ENCODE assay signal across 16 cellular contexts in genomic region chr11:17538731-17539130, GRCh38. TPM values are rescaled to one million over a fixed set of nuclear protein-coding genes. Genes with fewer than 3 reads are reported as not detected.
DNase-seq lines count a peak whose midpoint lies in the region; TF ChIP-seq lines count a peak whose summit lies in the region.
"Had no signal": no experiment of that assay in that cellular context is flagged by ENCODE, and none has a peak within 500 bp of the region (broad histone marks: within the 10 kb centered on the region; RNA-seq: fewer than 3 reads in every experiment).

No MANE protein-coding gene starts in this region.

- H3K4me3 ChIP-seq in neuronal stem cell (ENCODE audit: low read length in 2 of 2) (no peak overlapping the region), esophagus squamous epithelium (no peak overlapping the region)

- H3K9ac ChIP-seq in neuronal stem cell (ENCODE audit: low read depth, low read length, poor library complexity), result no peak overlapping the region

- no peaks in the 10 kb centered on the region for H3K79me1 ChIP-seq in neuronal stem cell (ENCODE audit: low read depth, low read length)

- no peak for TF ChIP-seq CTCF in esophagus squamous epithelium (IDR thresholded peaks at IDR 0.05)

- H4K8ac ChIP-seq in neuronal stem cell (ENCODE audit: low read depth, low read length), result no peak overlapping the region

- H3K23ac ChIP-seq in neuronal stem cell (ENCODE audit: low read depth, low read length, poor library complexity), result no peak overlapping the region

- H3K27me3 ChIP-seq in neuronal stem cell (ENCODE audit: control insufficient read depth in 3 of 3, insufficient read depth in 3 of 3, low read depth in 1 of 3, low read length in 3 of 3), result peaks cover 0 to 45% (median 13%) of the 10 kb centered on the region in 3 experiments
- H3K27me3 ChIP-seq in esophagus squamous epithelium, result peaks cover 0 to 27% (median under 1%) of the 10 kb centered on the region in 4 donors

- no peak overlapping the region for H2BK15ac ChIP-seq in neuronal stem cell (ENCODE audit: low read length)

- H2BK120ac ChIP-seq in neuronal stem cell (ENCODE audit: low read depth, low read length), result no peak overlapping the region

- no peak overlapping the region for H2BK12ac ChIP-seq in neuronal stem cell (ENCODE audit: low read length)

- H3K4me2 ChIP-seq in neuronal stem cell (ENCODE audit: insufficient read depth, low read length, poor library complexity, severe bottlenecking), result no peak overlapping the region

- H3K18ac ChIP-seq in neuronal stem cell (ENCODE audit: low read length), result peak overlapping the region; percentile 56

- WGBS in neuronal stem cell (ENCODE audit: extremely low coverage in 2 of 2, insufficient read length in 2 of 2, insufficient replicate concordance in 1 of 2), 2 donors, result no CpG with 5 or more reads among the region's 3 CpGs
- WGBS in esophagus squamous epithelium, 2 donors, result 45 to 60% methylated on average over 3 of the region's 3 CpGs

- no peak overlapping the region for H3K27ac ChIP-seq in neuronal stem cell (replicated peaks; ENCODE audit: low read length)
- no peak overlapping the region for H3K27ac ChIP-seq in esophagus squamous epithelium
- no peak overlapping the region for H3K27ac ChIP-seq in substantia nigra (ENCODE audit: low read depth, low read length, poor library complexity, severe bottlenecking)
- H3K27ac ChIP-seq: RWPE1 had no signal

- peak overlapping the region; percentile 36 for H2AK5ac ChIP-seq in neuronal stem cell (ENCODE audit: low read depth, low read length)

- no peak overlapping the region for H3K4ac ChIP-seq in neuronal stem cell (ENCODE audit: low read length)

- TF ChIP-seq POLR2A in esophagus squamous epithelium (IDR thresholded peaks at IDR 0.05), result no peak

- H4K91ac ChIP-seq in neuronal stem cell (ENCODE audit: low read depth, low read length, poor library complexity), result no peak overlapping the region

- no peak overlapping the region for H2BK5ac ChIP-seq in neuronal stem cell (ENCODE audit: low read length)

- intact Hi-C loops in esophagus squamous epithelium (cut with DNase I), result no loop called here

- H3K4me1 ChIP-seq in neuronal stem cell (ENCODE audit: control insufficient read depth in 2 of 2, insufficient read depth in 1 of 2, low read depth in 1 of 2, low read length in 2 of 2) (no peaks in the 10 kb centered on the region), esophagus squamous epithelium (no peaks in the 10 kb centered on the region)

- H2AFZ ChIP-seq in neuronal stem cell (ENCODE audit: low read length), result no peak overlapping the region

- H3K14ac ChIP-seq in neuronal stem cell (ENCODE audit: low read length), result peak overlapping the region; percentile 26

- H3K36me3 ChIP-seq in neuronal stem cell (replicated peaks in 1 of 2; ENCODE audit: control insufficient read depth in 2 of 2, insufficient read depth in 2 of 2, low read length in 2 of 2) (no peaks in the 10 kb centered on the region), esophagus squamous epithelium (no peaks in the 10 kb centered on the region)

- DNase-seq in COLO668 (lab: John Stamatoyannopoulos, UW; ENCODE audit: unreplicated experiment) (peak; percentile 71), DMS53 treated with DMSO at 0.1 percent for 48 hours (lab: John Stamatoyannopoulos, UW; ENCODE audit: unreplicated experiment) (peak; percentile 44), NCI-H2196 treated with DMSO at 0.1 percent for 48 hours (lab: John Stamatoyannopoulos, UW; ENCODE audit: unreplicated experiment) (peak; percentile 45), neuronal stem cell (ENCODE audit: low spot score) (no peak), occipital lobe (lab: John Stamatoyannopoulos, UW) (no peak), esophagus squamous epithelium (lab: John Stamatoyannopoulos, UW) (no peak), substantia nigra (lab: John Stamatoyannopoulos, UW) (no peak)
- DNase-seq: COR-L47, GOT3, NCI-H1105 treated with DMSO at 0.1 percent for 48 hours, NCI-H187 treated with DMSO at 0.1 percent for 48 hours, NCI-H2171 treated with DMSO at 0.1 percent for 48 hours, NCI-H510A, NCI-H82, PC-3 had no signal

- H3K9me3 ChIP-seq in neuronal stem cell (replicated peaks in 1 of 2; ENCODE audit: control insufficient read depth in 2 of 2, insufficient read depth in 1 of 2, low read depth in 1 of 2, low read length in 2 of 2) (no peaks in the 10 kb centered on the region), esophagus squamous epithelium (no peaks in the 10 kb centered on the region)

RNA-seq across cellular contexts. Expression of gene USH1C, which starts 5.5 kb away (rescaled TPM):
- 0.57 TPM for polyA plus RNA-seq in neuronal stem cell (2013, experiment 1 of 2)
- 0.66 TPM for polyA plus RNA-seq in neuronal stem cell (2013, experiment 2 of 2)
- total RNA-seq in occipital lobe (0.62 TPM), esophagus squamous epithelium (not detected)
- total RNA-seq: PC-3 had no signal

RNA-seq across cellular contexts. Expression of gene OTOG, which starts 8.3 kb away (rescaled TPM):
- 0.35 TPM for polyA plus RNA-seq in neuronal stem cell (2013, experiment 1 of 2)
- 0.37 TPM for polyA plus RNA-seq in neuronal stem cell (2013, experiment 2 of 2)
- total RNA-seq in occipital lobe (not detected), esophagus squamous epithelium (not detected)
- total RNA-seq: PC-3 had no signal

Comparison
In these comparisons a context has a peak if more than half of its experiments do, and no peak if none do; other contexts are left out.
1. DNase-seq: peak in COLO668 (single experiment), DMS53 treated with DMSO at 0.1 percent for 48 hours (single experiment) and NCI-H2196 treated with DMSO at 0.1 percent for 48 hours (single experiment); none in neuronal stem cell (single experiment), occipital lobe (single experiment), esophagus squamous epithelium (single experiment) and substantia nigra (0 of 49).